Comparison of ENCODE assay signal across 22 cellular contexts in genomic region chr2:74813201-74813600, GRCh38. TPM values are rescaled to one million over a fixed set of nuclear protein-coding genes. Genes with fewer than 3 reads are reported as not detected.
A peak's percentile ranks its signal among the peaks of the same experiment; 100 is the strongest.
DNase-seq lines count a peak whose midpoint lies in the region; ATAC-seq, FAIRE-seq and TF ChIP-seq lines count a peak whose summit lies in the region.
"Had no signal": no experiment of that assay in that cellular context is flagged by ENCODE, and none has a peak within 500 bp of the region (broad histone marks: within the 10 kb centered on the region; RNA-seq: fewer than 3 reads in every experiment).

No MANE protein-coding gene starts in this region.

- no peaks in the 10 kb centered on the region for H3K79me2 ChIP-seq in HepG2 (ENCODE audit: insufficient read depth, low read length)
- H3K79me2 ChIP-seq in hepatocyte: no peaks in the 10 kb centered on the region

- H3K9me2 ChIP-seq in hepatocyte (replicated peaks; ENCODE audit: insufficient read depth): no peaks in the 10 kb centered on the region

- CTCF ChIA-PET in HepG2 (lab: Yijun Ruan, JAX; ENCODE audit: low intra/inter-chr PET ratio, low total read pairs): interaction anchor here (0.9 kb wide), 1 partner anchor 49 kb away, joined by 3 read pairs; no protein-coding TSS in a partner anchor

- DNase-seq in HepG2 (ENCODE audit: low spot score): no peak
- DNase-seq in right lobe of liver: no peak
- DNase-seq in hepatocyte (ENCODE audit: low spot score): no peak
- DNase-seq in left kidney (ENCODE audit: low read depth, low spot score): peak; percentile 22
- no peak for DNase-seq in thyroid gland
- no peak for DNase-seq in activated gamma-delta T cell (lab: John Stamatoyannopoulos, UW)
- DNase-seq in COLO829 (ENCODE audit: low spot score): no peak
- DNase-seq: CD4-positive, CD25-positive, alpha-beta regulatory T cell; CD8-positive, alpha-beta memory T cell; COR-L47; DMS153; DND-41; HFFc6 had no signal

- H3K4me3 ChIP-seq in HepG2 (replicated peaks in 1 of 3; ENCODE audit: insufficient read depth in 1 of 3, low read depth in 2 of 3, low read length in 3 of 3) (no peak overlapping the region; a peak in 1 of 6 replicates), right lobe of liver (no peak overlapping the region), hepatocyte (no peak overlapping the region), thyroid gland (replicated peaks in 1 of 3) (no peak overlapping the region)
- H3K4me3 ChIP-seq: BLaER1, GM12878, GM23338, HAP-1 had no signal

- H3K4me1 ChIP-seq in HepG2 (ENCODE audit: insufficient read depth, low read length) (peaks cover 76% of the 10 kb centered on the region), right lobe of liver (no peaks in the 10 kb centered on the region), hepatocyte (ENCODE audit: insufficient read depth) (peaks cover 14% of the 10 kb centered on the region), thyroid gland (peaks cover 27 to 54% of the 10 kb centered on the region in 2 donors)
- H3K4me1 ChIP-seq: HAP-1 had no signal

- TF ChIP-seq EP300 in HepG2 (IDR thresholded peaks at IDR 0.05; ENCODE audit: low read depth in 2 of 2, low read length in 2 of 2) (no peak), HepG2 (CRISPR knock-in tag; IDR thresholded peaks at IDR 0.05; ENCODE audit: borderline replicate concordance) (no peak)

- H3K27me3 ChIP-seq in HepG2 (ENCODE audit: control insufficient read depth in 1 of 2, insufficient read depth in 2 of 2, low read length in 2 of 2) (0 out of 5 replicates have a peak, but pooled peaks cover 0 to 6% of the 10 kb centered on the region in 2 experiments), right lobe of liver (no peaks in the 10 kb centered on the region), hepatocyte (no peaks in the 10 kb centered on the region), thyroid gland (no peaks in the 10 kb centered on the region)
- H3K27me3 ChIP-seq: BLaER1 had no signal

- no peak for FAIRE-seq in HepG2 (lab: Jason Lieb, UNC)
- FAIRE-seq: A204.1, G401.6, GM12878 had no signal

- BruUV-seq in HepG2 (replicated peaks; lab: Mats Ljungman, UMichigan): no TSS peak

- intact Hi-C loops in HepG2 (cut with micrococcal nuclease; ENCODE audit: unreplicated experiment) (loop anchor here (5.0 kb wide), 1 partner anchor 96 kb away; no protein-coding TSS in a partner anchor), right lobe of liver (cut with DNase I) (no loop called here), thyroid gland (cut with DNase I) (no loop called here)

- H3K36me3 ChIP-seq in HepG2 (replicated peaks in 1 of 2; ENCODE audit: control insufficient read depth in 1 of 2, insufficient read depth in 2 of 2, low read length in 2 of 2): no peaks in the 10 kb centered on the region
- H3K36me3 ChIP-seq in right lobe of liver: no peaks in the 10 kb centered on the region
- H3K36me3 ChIP-seq in hepatocyte (replicated peaks; ENCODE audit: insufficient read depth, low read depth): no peaks in the 10 kb centered on the region
- no peaks in the 10 kb centered on the region for H3K36me3 ChIP-seq in thyroid gland
- H3K36me3 ChIP-seq: BLaER1, HAP-1 had no signal

- POLR2A ChIA-PET in HepG2 (lab: Yijun Ruan, JAX): interaction anchor here (1.3 to 2.0 kb wide), 2 partner anchors 21 to 48 kb away, joined by 3 to 7 read pairs; no protein-coding TSS in a partner anchor

- H3K4me2 ChIP-seq in HepG2 (ENCODE audit: low read depth, low read length) (peak overlapping the region; percentile 64), hepatocyte (peak overlapping the region; percentile 24)
- H3K4me2 ChIP-seq: BLaER1, GM23338 had no signal

- no peak overlapping the region for H3K9ac ChIP-seq in HepG2 (ENCODE audit: insufficient read depth, low read depth, low read length)
- H3K9ac ChIP-seq: BLaER1 had no signal

- WGBS in HepG2 (ENCODE audit: low lambda C conversion rate): 4% methylated on average over 2 of the region's 2 CpGs
- 17% methylated on average over 2 of the region's 2 CpGs for WGBS in right lobe of liver (ENCODE audit: insufficient coverage, low coverage, low lambda C conversion rate, missing lambda C conversion rate)
- WGBS in hepatocyte (ENCODE audit: low lambda C conversion rate, missing lambda C conversion rate): 35% methylated on average over 2 of the region's 2 CpGs
- WGBS in thyroid gland, 2 donors: 27 to 31% methylated on average over 2 of the region's 2 CpGs

- no peaks in the 10 kb centered on the region for H3K9me3 ChIP-seq in HepG2 (ENCODE audit: low read length)
- H3K9me3 ChIP-seq in right lobe of liver: no peaks in the 10 kb centered on the region
- H3K9me3 ChIP-seq in hepatocyte (ENCODE audit: low read depth): no peaks in the 10 kb centered on the region
- no peaks in the 10 kb centered on the region for H3K9me3 ChIP-seq in thyroid gland
- H3K9me3 ChIP-seq: HAP-1 had no signal

- H3K27ac ChIP-seq in HepG2 (ENCODE audit: extremely low read length, insufficient read depth, low read length) (no peak overlapping the region), right lobe of liver (no peak overlapping the region), hepatocyte (no peak overlapping the region), thyroid gland (peak overlapping the region in 2 of 3 donors; percentile 44 to 52)
- H3K27ac ChIP-seq: 22Rv1, BLaER1, C4-2B had no signal

- no peak for TF ChIP-seq CTCF in HepG2 (CRISPR knock-in tag; IDR thresholded peaks at IDR 0.05)
- TF ChIP-seq CTCF in right lobe of liver (IDR thresholded peaks at IDR 0.05): no peak
- no peak for TF ChIP-seq CTCF in hepatocyte (IDR thresholded peaks at IDR 0.05; ENCODE audit: poor library complexity)
- no peak for TF ChIP-seq CTCF in thyroid gland (IDR thresholded peaks at IDR 0.05)

- ATAC-seq in HepG2 (no peak), right lobe of liver (no peak), HG03439 (IDR thresholded peaks at IDR 0.05; ENCODE audit: unreplicated experiment) (no peak)
- ATAC-seq: GM12878, GM23338 had no signal

- TF ChIP-seq POLR2A in HepG2 (IDR thresholded peaks at IDR 0.05; ENCODE audit: insufficient read depth in 1 of 2, low read depth in 2 of 2, low read length in 2 of 2): no peak
- TF ChIP-seq POLR2A in right lobe of liver (IDR thresholded peaks at IDR 0.05): no peak
- TF ChIP-seq POLR2A in thyroid gland (IDR thresholded peaks at IDR 0.05): no peak

- in situ Hi-C loops in HepG2 (cut with HindIII; ENCODE audit: extremely low pct_ligation_motif_present, low pct_unique_long_range_greater_than_20kb): no loop called here

- H2AFZ ChIP-seq in HepG2 (ENCODE audit: low read length): no peak overlapping the region
- no peak overlapping the region for H2AFZ ChIP-seq in hepatocyte
- H2AFZ ChIP-seq: GM23338 had no signal

- TF ChIP-seq RAD21 in HepG2 (CRISPR knock-in tag; IDR thresholded peaks at IDR 0.05): no peak

- H4K20me1 ChIP-seq in HepG2 (ENCODE audit: insufficient read depth, low read length): no peaks in the 10 kb centered on the region
- no peaks in the 10 kb centered on the region for H4K20me1 ChIP-seq in hepatocyte (ENCODE audit: insufficient read depth, poor library complexity, severe bottlenecking)
- H4K20me1 ChIP-seq: BLaER1 had no signal

TF ChIP-seq in HepG2, 621 proteins besides CTCF, POLR2A, EP300 and RAD21 (continues in another document):
- TF ChIP-seq TARDBP (CRISPR knock-in tag; IDR thresholded peaks at IDR 0.05) (peak; percentile 21; the same call in 1 of the 2 replicates), ISL2 (CRISPR knock-in tag; IDR thresholded peaks at IDR 0.05) (no peak), ZNF749 (CRISPR knock-in tag; IDR thresholded peaks at IDR 0.05; ENCODE audit: borderline replicate concordance) (0 out of 2 replicates have a peak, but pooled peaks have one; percentile 13), KDM6A (CRISPR knock-in tag; IDR thresholded peaks at IDR 0.05; ENCODE audit: low read depth) (peak; percentile 4; the same call in 1 of the 2 replicates)
- TF ChIP-seq, protein P1, sequence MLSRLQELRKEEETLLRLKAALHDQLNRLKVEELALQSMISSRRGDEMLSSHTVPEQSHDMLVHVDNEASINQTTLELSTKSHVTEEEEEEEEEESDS (CRISPR knock-in tag; IDR thresholded peaks at IDR 0.05; ENCODE audit: borderline replicate concordance): 0 out of 2 replicates have a peak, but pooled peaks have one; percentile 46

RNA-seq across cellular contexts. Expression of gene HK2, which starts 20.7 kb away (rescaled TPM):
- 13.2 and 24.4 TPM in 2 replicates for total RNA-seq in HepG2 (2016; rRNA removed; fragmentation: Illumina TruSeq; extraction: Trizol)
- 1.4 and 1.6 TPM in 2 replicates for total RNA-seq in HepG2 (2016; cell fraction: cytosol; rRNA removed; fragmentation: Illumina TruSeq; extraction: Trizol; ENCODE audit: low read depth)
- 13.6 and 21.9 TPM in 2 replicates for total RNA-seq in HepG2 (2016; cell fraction: insoluble cytoplasmic fraction; rRNA removed; fragmentation: Illumina TruSeq; extraction: Trizol)
- total RNA-seq in HepG2 (2016; cell fraction: membrane; rRNA removed; fragmentation: Illumina TruSeq; extraction: Trizol): 8.5 and 9.3 TPM in 2 replicates
- 20.3 and 20.8 TPM in 2 replicates for total RNA-seq in HepG2 (2016; cell fraction: nucleus; rRNA removed; fragmentation: Illumina TruSeq; extraction: Trizol)
- polyA plus RNA-seq in HepG2 (2011; rRNA removed): 97.0 and 101 TPM in 2 replicates
- polyA plus RNA-seq in HepG2 (2011; cell fraction: cytosol; rRNA removed): 69.4 and 70.4 TPM in 2 replicates
- 105 and 144 TPM in 2 replicates for polyA plus RNA-seq in HepG2 (2011; cell fraction: nucleus; rRNA removed)
- polyA plus RNA-seq in HepG2 (2012): 78.0 and 124 TPM in 2 replicates
- polyA plus RNA-seq in HepG2 (2016; cell fraction: cytosol; fragmentation: Illumina TruSeq; extraction: Trizol; ENCODE audit: low read depth): 0.93 and 0.99 TPM in 2 replicates
- polyA plus RNA-seq in HepG2 (2016; cell fraction: insoluble cytoplasmic fraction; fragmentation: Illumina TruSeq; extraction: Trizol; ENCODE audit: low read depth): 23.2 and 27.3 TPM in 2 replicates
- 2.8 and 3.5 TPM in 2 replicates for polyA plus RNA-seq in HepG2 (2016; cell fraction: membrane; fragmentation: Illumina TruSeq; extraction: Trizol; ENCODE audit: low read depth)
- polyA plus RNA-seq in HepG2 (2016; cell fraction: nucleus; fragmentation: Illumina TruSeq; extraction: Trizol; ENCODE audit: insufficient read depth, low read depth): 30.1 and 30.3 TPM in 2 replicates
- 69.1 and 358 TPM in 2 replicates for polyA minus RNA-seq in HepG2 (2011; rRNA and poly(A)+ RNA removed; ENCODE audit: low replicate concordance)
- 176 and 190 TPM in 2 replicates for polyA minus RNA-seq in HepG2 (2011; cell fraction: cytosol; rRNA and poly(A)+ RNA removed)
- polyA minus RNA-seq in HepG2 (2011; cell fraction: nucleus; rRNA and poly(A)+ RNA removed): 176 and 200 TPM in 2 replicates
- 10 to 100 TPM in 1 of 6 experiments, 1 to 10 TPM in 1, under 1 TPM in 4; 0.48 to 23.0 (median 0.87) TPM for total RNA-seq in right lobe of liver
- 25.6 and 37.3 TPM in 2 replicates for total RNA-seq in hepatocyte
- 21.1 and 25.4 TPM in 2 replicates for polyA plus RNA-seq in hepatocyte
- 10 to 100 TPM in 3 of 4 donors, 1 to 10 TPM in 1; 6.7 to 47.8 (median 26.9) TPM for total RNA-seq in thyroid gland

Comparison
In these comparisons a context has a peak if more than half of its experiments do, and no peak if none do; other contexts are left out.
1. H3K27ac ChIP-seq: peak in thyroid gland (2 of 3); none in HepG2 (single experiment), right lobe of liver (0 of 3) and hepatocyte (single experiment).